In genomic region chr12:61220337-61220736, GRCh38 we compare ENCODE assay signal across 20 cellular contexts.
"Had no signal": no experiment of that assay in that cellular context is flagged by ENCODE, and none has a peak within 500 bp of the region (broad histone marks: within the 10 kb centered on the region; RNA-seq: fewer than 3 reads in every experiment).

No MANE protein-coding gene starts in this region.

- H3K4me3 ChIP-seq: esophagus muscularis mucosa, left ventricle myocardium inferior, lung, ovary, right lobe of liver, tibial nerve had no signal

- H3K4me1 ChIP-seq: esophagus muscularis mucosa, left ventricle myocardium inferior, right lobe of liver, tibial nerve had no signal

- H3K27ac ChIP-seq: esophagus muscularis mucosa, left ventricle myocardium inferior, ovary, right lobe of liver, tibial nerve had no signal

- H3K36me3 ChIP-seq: esophagus muscularis mucosa, left ventricle myocardium inferior, ovary, right lobe of liver, tibial nerve had no signal

- H3K9me3 ChIP-seq: esophagus muscularis mucosa, ovary, right lobe of liver, tibial nerve had no signal

- H3K27me3 ChIP-seq: esophagus muscularis mucosa, ovary, right lobe of liver, tibial nerve had no signal

- ATAC-seq: activated CD8-positive, alpha-beta memory T cell treated with anti-CD3 and anti-CD28 coated beads, Interleukin-2, amount 10 ng/mL, durations not matched to agents 7 days and 5 days; activated CD8-positive, alpha-beta T cell treated with anti-CD3 and anti-CD28 coated beads, Interleukin-2, amount 10 ng/mL, durations not matched to agents 7 days and 5 days; activated naive CD4-positive, alpha-beta T cell treated with anti-CD3 and anti-CD28 coated beads, Interleukin-2, amount 50 U/mL, for 72 hours; effector memory CD8-positive, alpha-beta T cell; naive thymus-derived CD4-positive, alpha-beta T cell; right lobe of liver; T-helper 17 cell had no signal

- DNase-seq: activated CD4-positive, alpha-beta T cell treated with anti-CD3 and anti-CD28 coated beads for 1 hour; activated CD8-positive, alpha-beta memory T cell treated with anti-CD3 and anti-CD28 coated beads, Interleukin-2, amount 10 ng/mL, durations not matched to agents 7 days and 5 days; activated CD8-positive, alpha-beta T cell treated with anti-CD3 and anti-CD28 coated beads, Interleukin-2, amount 10 ng/mL, durations not matched to agents 7 days and 5 days; activated naive CD4-positive, alpha-beta T cell; activated T-cell treated with anti-CD3 and anti-CD28 coated beads, Interleukin-2, amount 50 U/mL, for 48 hours; cortex of kidney; effector memory CD8-positive, alpha-beta T cell; glutamatergic neuron; left ventricle myocardium inferior; naive thymus-derived CD4-positive, alpha-beta T cell; ovary; right lobe of liver; stimulated activated CD4-positive, alpha-beta T cell treated with anti-CD3 and anti-CD28 coated beads, Interleukin-2, amount 100 ng/mL, for 48 hours; stimulated activated naive CD4-positive, alpha-beta T cell treated with Interleukin-2 at 50 U/mL for 16 hours; T-helper 17 cell; T1000 had no signal
